25 cellular contexts compared by ENCODE assay signal in the genomic region with DNA sequence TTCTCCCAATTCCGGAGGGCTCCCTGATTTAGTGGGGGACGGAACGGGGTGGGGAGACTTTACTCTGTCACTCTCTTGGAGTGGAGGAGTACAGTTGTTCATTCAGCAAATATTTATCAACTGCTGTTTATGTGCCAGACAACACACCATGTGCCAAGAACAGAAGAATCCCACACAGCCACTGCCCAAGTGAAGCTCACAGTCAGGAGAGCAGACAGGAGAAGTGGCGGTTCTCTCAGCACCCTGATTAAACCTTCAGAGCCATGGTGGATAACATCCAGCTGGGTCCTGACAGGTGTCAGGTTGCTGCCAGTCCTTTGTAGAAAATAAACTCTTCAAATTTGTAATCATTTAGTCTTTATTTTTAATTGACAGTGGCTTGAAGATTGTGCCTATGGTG.
"Had no signal": no experiment of that assay in that cellular context is flagged by ENCODE, and none has a peak within 500 bp of the region (broad histone marks: within the 10 kb centered on the region; RNA-seq: fewer than 3 reads in every experiment).

No MANE protein-coding gene starts in this region.

- H3K36me3 Mint-ChIP-seq: activated CD4-positive, alpha-beta memory T cell treated with anti-CD3 and anti-CD28 coated beads for 36 hours; activated naive CD4-positive, alpha-beta T cell treated with anti-CD3 and anti-CD28 coated beads, Interleukin-2, amount 50 U/mL, for 72 hours; T-cell had no signal

- H3K27me3 ChIP-seq: ascending aorta, body of pancreas had no signal

- H3K4me1 Mint-ChIP-seq: activated B cell treated with CpG ODN at 0.5 μM for 24 hours; activated CD4-positive, alpha-beta T cell treated with anti-CD3 and anti-CD28 coated beads, Interleukin-2, amount 10 ng/mL, durations not matched to agents 7 days and 5 days; activated naive CD8-positive, alpha-beta T cell treated with anti-CD3 and anti-CD28 coated beads, Interleukin-2, amount 50 U/mL, for 24 hours; T-cell had no signal

- H3K36me3 ChIP-seq: ascending aorta had no signal

- H3K4me3 Mint-ChIP-seq: activated B cell treated with CpG ODN at 0.5 μM for 24 hours; activated CD4-positive, alpha-beta memory T cell treated with anti-CD3 and anti-CD28 coated beads for 36 hours; activated CD4-positive, alpha-beta T cell treated with anti-CD3 and anti-CD28 coated beads, Interleukin-2, amount 10 ng/mL, durations not matched to agents 7 days and 5 days; activated naive CD8-positive, alpha-beta T cell treated with anti-CD3 and anti-CD28 coated beads, Interleukin-2, amount 50 U/mL, for 24 hours; activated T-cell treated with anti-CD3 and anti-CD28 coated beads, Interleukin-2, amount 50 U/mL, for 4 hours; T-cell had no signal

- H3K27ac Mint-ChIP-seq: activated B cell treated with CpG ODN at 0.5 μM for 24 hours; activated CD4-positive, alpha-beta memory T cell treated with anti-CD3 and anti-CD28 coated beads for 36 hours; activated CD4-positive, alpha-beta T cell treated with anti-CD3 and anti-CD28 coated beads, Interleukin-2, amount 10 ng/mL, durations not matched to agents 7 days and 5 days; activated naive CD4-positive, alpha-beta T cell treated with anti-CD3 and anti-CD28 coated beads, Interleukin-2, amount 50 U/mL, for 72 hours; activated naive CD8-positive, alpha-beta T cell treated with anti-CD3 and anti-CD28 coated beads, Interleukin-2, amount 50 U/mL, for 24 hours; T-cell had no signal

- H3K4me1 ChIP-seq: ascending aorta, body of pancreas had no signal

- H3K27ac ChIP-seq: ascending aorta, body of pancreas, PC-9, SK-N-MC had no signal

- ATAC-seq: activated naive CD4-positive, alpha-beta T cell treated with anti-CD3 and anti-CD28 coated beads, Interleukin-2, amount 50 U/mL, for 72 hours; activated naive CD8-positive, alpha-beta T cell treated with anti-CD3 and anti-CD28 coated beads, Interleukin-2, amount 50 U/mL, for 24 hours; activated T-cell treated with anti-CD3 and anti-CD28 coated beads, Interleukin-2, amount 50 U/mL, for 4 hours; body of pancreas; T-cell had no signal

- DNase-seq: activated B cell treated with CpG ODN at 0.5 μM for 24 hours; activated CD4-positive, alpha-beta memory T cell treated with anti-CD3 and anti-CD28 coated beads for 36 hours; activated CD4-positive, alpha-beta T cell treated with anti-CD3 and anti-CD28 coated beads, Interleukin-2, amount 10 ng/mL, durations not matched to agents 7 days and 5 days; activated CD8-positive, alpha-beta memory T cell treated with anti-CD3 and anti-CD28 coated beads for 24 hours; activated effector memory CD4-positive, alpha-beta T cell treated with anti-CD3 and anti-CD28 coated beads, Interleukin-2, amount 50 U/mL, for 16 hours; activated naive CD4-positive, alpha-beta T cell treated with Interleukin-2 at 50 U/mL for 16 hours; activated naive CD8-positive, alpha-beta T cell treated with anti-CD3 and anti-CD28 coated beads, Interleukin-2, amount 50 U/mL, for 24 hours; activated T-cell treated with anti-CD3 and anti-CD28 coated beads, Interleukin-2, amount 50 U/mL, for 4 hours; amniotic stem cell; body of pancreas; Kasumi-1; KBM-7; NCI-H1048; NCI-H146; NCI-H187 treated with DMSO at 0.1 percent for 48 hours; NCI-H2107; NCI-H510A treated with DMSO at 0.1 percent for 48 hours; NCI-H69; PC-9; T-cell; T-helper 2 cell; T1000 had no signal

- H3K27me3 Mint-ChIP-seq: activated B cell treated with CpG ODN at 0.5 μM for 24 hours; activated CD4-positive, alpha-beta memory T cell treated with anti-CD3 and anti-CD28 coated beads for 36 hours; activated CD4-positive, alpha-beta T cell treated with anti-CD3 and anti-CD28 coated beads, Interleukin-2, amount 10 ng/mL, durations not matched to agents 7 days and 5 days; activated naive CD8-positive, alpha-beta T cell treated with anti-CD3 and anti-CD28 coated beads, Interleukin-2, amount 50 U/mL, for 24 hours had no signal

- H3K4me3 ChIP-seq: ascending aorta, body of pancreas, PC-9, SK-N-MC had no signal

- H3K9me3 ChIP-seq: ascending aorta, body of pancreas had no signal
